In the genomic region with DNA sequence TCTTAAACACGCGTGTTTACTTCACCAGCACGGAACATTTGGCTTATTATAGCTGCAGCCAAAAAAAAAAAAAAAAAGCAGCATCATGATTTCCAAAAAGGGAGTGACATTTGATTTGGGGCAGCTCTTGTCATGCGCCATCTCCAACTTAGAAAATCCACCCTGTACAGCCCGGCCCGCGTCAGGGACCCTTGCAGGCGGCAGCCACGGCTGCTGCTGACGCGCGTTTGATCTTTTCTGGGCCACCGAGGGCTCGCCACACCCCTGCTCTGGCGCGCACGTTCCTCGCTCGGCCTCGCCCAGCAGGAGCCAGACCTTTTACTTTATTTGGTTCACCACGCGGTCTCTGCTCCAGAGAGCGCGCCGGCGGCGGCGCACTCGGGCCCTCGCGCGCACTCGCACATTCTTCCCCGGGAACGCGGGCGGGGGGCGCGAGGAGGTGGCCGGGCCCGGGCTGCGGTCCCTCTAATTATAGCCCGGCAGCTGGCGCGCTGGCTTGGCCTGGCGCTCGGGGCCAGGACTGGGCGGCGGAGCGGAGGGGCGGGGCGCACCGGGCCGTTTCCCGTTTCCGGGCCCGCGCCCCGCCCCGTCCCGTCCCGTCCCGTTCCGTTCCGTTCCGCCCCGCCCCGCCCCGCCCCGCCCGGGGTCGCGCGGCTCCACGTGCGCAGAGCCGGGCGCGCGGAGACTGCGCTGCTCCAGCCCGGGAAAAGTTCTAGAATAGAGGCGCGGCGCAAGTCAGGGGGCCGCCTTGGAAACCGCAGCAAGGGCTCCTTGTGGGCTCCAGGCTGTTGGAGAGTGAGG, we compare ENCODE assay signal across 1 cellular context.
TF ChIP-seq lines count a peak whose summit lies in the region.

No MANE protein-coding gene starts in this region.

TF ChIP-seq in K562, 482 proteins besides CTCF, POLR2A, EP300 and RAD21 (continued from another document and continues in another):
- TF ChIP-seq, protein P1, sequence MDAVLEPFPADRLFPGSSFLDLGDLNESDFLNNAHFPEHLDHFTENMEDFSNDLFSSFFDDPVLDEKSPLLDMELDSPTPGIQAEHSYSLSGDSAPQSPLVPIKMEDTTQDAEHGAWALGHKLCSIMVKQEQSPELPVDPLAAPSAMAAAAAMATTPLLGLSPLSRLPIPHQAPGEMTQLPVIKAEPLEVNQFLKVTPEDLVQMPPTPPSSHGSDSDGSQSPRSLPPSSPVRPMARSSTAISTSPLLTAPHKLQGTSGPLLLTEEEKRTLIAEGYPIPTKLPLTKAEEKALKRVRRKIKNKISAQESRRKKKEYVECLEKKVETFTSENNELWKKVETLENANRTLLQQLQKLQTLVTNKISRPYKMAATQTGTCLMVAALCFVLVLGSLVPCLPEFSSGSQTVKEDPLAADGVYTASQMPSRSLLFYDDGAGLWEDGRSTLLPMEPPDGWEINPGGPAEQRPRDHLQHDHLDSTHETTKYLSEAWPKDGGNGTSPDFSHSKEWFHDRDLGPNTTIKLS (IDR thresholded peaks at IDR 0.05; ENCODE audit: borderline replicate concordance, low read depth), result peak; percentile 54; the same call in 1 of the 2 replicates
- TF ChIP-seq NEUROD1 (IDR thresholded peaks at IDR 0.05; ENCODE audit: borderline replicate concordance, low read depth, low read length, partially characterized antibody) (peak; percentile 23), MYNN (IDR thresholded peaks at IDR 0.05) (0 out of 2 replicates have a peak, but pooled peaks have one; percentile 25), MYNN (CRISPR knock-in tag; IDR thresholded peaks at IDR 0.05) (no peak), ZFPM2 (CRISPR knock-in tag; IDR thresholded peaks at IDR 0.05) (no peak), BACH1 (tag; IDR thresholded peaks at IDR 0.05) (peak; percentile 37; the same call in 1 of the 2 replicates), ILK (tag; IDR thresholded peaks at IDR 0.05; ENCODE audit: borderline replicate concordance, low read depth) (no peak), TBP (optimal IDR thresholded peaks at IDR 0.05; ENCODE audit: low read depth, low read length) (no peak), MTA3 (IDR thresholded peaks at IDR 0.05; ENCODE audit: borderline replicate concordance) (peak; percentile 79; the same call in 1 of the 2 replicates), ZNF175 (CRISPR knock-in tag; IDR thresholded peaks at IDR 0.05; ENCODE audit: low read depth) (peak; percentile 72), MECOM (CRISPR knock-in tag; IDR thresholded peaks at IDR 0.05) (peak; percentile 80), YY1 (IDR thresholded peaks at IDR 0.05; ENCODE audit: borderline replicate concordance in 1 of 3, control insufficient read depth in 1 of 3, extremely low read depth in 1 of 3, insufficient read depth in 3 of 3, insufficient read length in 1 of 3, insufficient replicate concordance in 2 of 3, low read depth in 1 of 3, low read length in 2 of 3) (peak in 1 of 3 experiments; percentile 33), NRF1 (conservative IDR thresholded peaks at IDR 0.05 in 1 of 2, IDR thresholded peaks at IDR 0.05 in 1 of 2) (peak; percentile 87 to 89), SMARCA4 (IDR thresholded peaks at IDR 0.05) (peak; percentile 41; the same call in 1 of the 2 replicates), NONO (IDR thresholded peaks at IDR 0.05; ENCODE audit: low read depth in 2 of 2, low read length in 1 of 2) (peak; percentile 73 to 82), C11orf30 (IDR thresholded peaks at IDR 0.05; ENCODE audit: low read depth) (peak; percentile 9; the same call in 1 of the 2 replicates), OTX1 (CRISPR knock-in tag; IDR thresholded peaks at IDR 0.05) (peak; percentile 9; the same call in 1 of the 2 replicates), BHLHE40 (IDR thresholded peaks at IDR 0.05; ENCODE audit: low read length) (peak; percentile 93), EWSR1 (IDR thresholded peaks at IDR 0.05; ENCODE audit: borderline replicate concordance, low read depth, partially characterized antibody) (no peak), NR2C2 (CRISPR knock-in tag; IDR thresholded peaks at IDR 0.05) (no peak), NR2C2 (tag; IDR thresholded peaks at IDR 0.05) (peak; percentile 76; the same call in 1 of the 2 replicates), JUN (IDR thresholded peaks at IDR 0.05; ENCODE audit: borderline replicate concordance, low read depth, low read length) (peak; percentile 13; the same call in 1 of the 2 replicates), JUN (CRISPR knock-in tag; IDR thresholded peaks at IDR 0.05; ENCODE audit: borderline replicate concordance) (peak; percentile 89; the same call in 1 of the 2 replicates), ZNF324 (CRISPR knock-in tag; IDR thresholded peaks at IDR 0.05) (no peak), RB1 (IDR thresholded peaks at IDR 0.05; ENCODE audit: low read depth) (peak; percentile 75; the same call in 1 of the 2 replicates), RBM39 (optimal IDR thresholded peaks at IDR 0.05; ENCODE audit: low read depth, low read length) (no peak), ZNF311 (CRISPR knock-in tag; IDR thresholded peaks at IDR 0.05) (0 out of 2 replicates have a peak, but pooled peaks have one; percentile 36), ZNF830 (CRISPR knock-in tag; IDR thresholded peaks at IDR 0.05) (peak; percentile 97), ATF7 (IDR thresholded peaks at IDR 0.05) (peak; percentile 68; the same call in 1 of the 2 replicates), RBM25 (IDR thresholded peaks at IDR 0.05; ENCODE audit: low read depth, low read length, severe bottlenecking) (peak; percentile 8)
- TF ChIP-seq, protein P2, sequence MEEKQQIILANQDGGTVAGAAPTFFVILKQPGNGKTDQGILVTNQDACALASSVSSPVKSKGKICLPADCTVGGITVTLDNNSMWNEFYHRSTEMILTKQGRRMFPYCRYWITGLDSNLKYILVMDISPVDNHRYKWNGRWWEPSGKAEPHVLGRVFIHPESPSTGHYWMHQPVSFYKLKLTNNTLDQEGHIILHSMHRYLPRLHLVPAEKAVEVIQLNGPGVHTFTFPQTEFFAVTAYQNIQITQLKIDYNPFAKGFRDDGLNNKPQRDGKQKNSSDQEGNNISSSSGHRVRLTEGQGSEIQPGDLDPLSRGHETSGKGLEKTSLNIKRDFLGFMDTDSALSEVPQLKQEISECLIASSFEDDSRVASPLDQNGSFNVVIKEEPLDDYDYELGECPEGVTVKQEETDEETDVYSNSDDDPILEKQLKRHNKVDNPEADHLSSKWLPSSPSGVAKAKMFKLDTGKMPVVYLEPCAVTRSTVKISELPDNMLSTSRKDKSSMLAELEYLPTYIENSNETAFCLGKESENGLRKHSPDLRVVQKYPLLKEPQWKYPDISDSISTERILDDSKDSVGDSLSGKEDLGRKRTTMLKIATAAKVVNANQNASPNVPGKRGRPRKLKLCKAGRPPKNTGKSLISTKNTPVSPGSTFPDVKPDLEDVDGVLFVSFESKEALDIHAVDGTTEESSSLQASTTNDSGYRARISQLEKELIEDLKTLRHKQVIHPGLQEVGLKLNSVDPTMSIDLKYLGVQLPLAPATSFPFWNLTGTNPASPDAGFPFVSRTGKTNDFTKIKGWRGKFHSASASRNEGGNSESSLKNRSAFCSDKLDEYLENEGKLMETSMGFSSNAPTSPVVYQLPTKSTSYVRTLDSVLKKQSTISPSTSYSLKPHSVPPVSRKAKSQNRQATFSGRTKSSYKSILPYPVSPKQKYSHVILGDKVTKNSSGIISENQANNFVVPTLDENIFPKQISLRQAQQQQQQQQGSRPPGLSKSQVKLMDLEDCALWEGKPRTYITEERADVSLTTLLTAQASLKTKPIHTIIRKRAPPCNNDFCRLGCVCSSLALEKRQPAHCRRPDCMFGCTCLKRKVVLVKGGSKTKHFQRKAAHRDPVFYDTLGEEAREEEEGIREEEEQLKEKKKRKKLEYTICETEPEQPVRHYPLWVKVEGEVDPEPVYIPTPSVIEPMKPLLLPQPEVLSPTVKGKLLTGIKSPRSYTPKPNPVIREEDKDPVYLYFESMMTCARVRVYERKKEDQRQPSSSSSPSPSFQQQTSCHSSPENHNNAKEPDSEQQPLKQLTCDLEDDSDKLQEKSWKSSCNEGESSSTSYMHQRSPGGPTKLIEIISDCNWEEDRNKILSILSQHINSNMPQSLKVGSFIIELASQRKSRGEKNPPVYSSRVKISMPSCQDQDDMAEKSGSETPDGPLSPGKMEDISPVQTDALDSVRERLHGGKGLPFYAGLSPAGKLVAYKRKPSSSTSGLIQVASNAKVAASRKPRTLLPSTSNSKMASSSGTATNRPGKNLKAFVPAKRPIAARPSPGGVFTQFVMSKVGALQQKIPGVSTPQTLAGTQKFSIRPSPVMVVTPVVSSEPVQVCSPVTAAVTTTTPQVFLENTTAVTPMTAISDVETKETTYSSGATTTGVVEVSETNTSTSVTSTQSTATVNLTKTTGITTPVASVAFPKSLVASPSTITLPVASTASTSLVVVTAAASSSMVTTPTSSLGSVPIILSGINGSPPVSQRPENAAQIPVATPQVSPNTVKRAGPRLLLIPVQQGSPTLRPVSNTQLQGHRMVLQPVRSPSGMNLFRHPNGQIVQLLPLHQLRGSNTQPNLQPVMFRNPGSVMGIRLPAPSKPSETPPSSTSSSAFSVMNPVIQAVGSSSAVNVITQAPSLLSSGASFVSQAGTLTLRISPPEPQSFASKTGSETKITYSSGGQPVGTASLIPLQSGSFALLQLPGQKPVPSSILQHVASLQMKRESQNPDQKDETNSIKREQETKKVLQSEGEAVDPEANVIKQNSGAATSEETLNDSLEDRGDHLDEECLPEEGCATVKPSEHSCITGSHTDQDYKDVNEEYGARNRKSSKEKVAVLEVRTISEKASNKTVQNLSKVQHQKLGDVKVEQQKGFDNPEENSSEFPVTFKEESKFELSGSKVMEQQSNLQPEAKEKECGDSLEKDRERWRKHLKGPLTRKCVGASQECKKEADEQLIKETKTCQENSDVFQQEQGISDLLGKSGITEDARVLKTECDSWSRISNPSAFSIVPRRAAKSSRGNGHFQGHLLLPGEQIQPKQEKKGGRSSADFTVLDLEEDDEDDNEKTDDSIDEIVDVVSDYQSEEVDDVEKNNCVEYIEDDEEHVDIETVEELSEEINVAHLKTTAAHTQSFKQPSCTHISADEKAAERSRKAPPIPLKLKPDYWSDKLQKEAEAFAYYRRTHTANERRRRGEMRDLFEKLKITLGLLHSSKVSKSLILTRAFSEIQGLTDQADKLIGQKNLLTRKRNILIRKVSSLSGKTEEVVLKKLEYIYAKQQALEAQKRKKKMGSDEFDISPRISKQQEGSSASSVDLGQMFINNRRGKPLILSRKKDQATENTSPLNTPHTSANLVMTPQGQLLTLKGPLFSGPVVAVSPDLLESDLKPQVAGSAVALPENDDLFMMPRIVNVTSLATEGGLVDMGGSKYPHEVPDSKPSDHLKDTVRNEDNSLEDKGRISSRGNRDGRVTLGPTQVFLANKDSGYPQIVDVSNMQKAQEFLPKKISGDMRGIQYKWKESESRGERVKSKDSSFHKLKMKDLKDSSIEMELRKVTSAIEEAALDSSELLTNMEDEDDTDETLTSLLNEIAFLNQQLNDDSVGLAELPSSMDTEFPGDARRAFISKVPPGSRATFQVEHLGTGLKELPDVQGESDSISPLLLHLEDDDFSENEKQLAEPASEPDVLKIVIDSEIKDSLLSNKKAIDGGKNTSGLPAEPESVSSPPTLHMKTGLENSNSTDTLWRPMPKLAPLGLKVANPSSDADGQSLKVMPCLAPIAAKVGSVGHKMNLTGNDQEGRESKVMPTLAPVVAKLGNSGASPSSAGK (IDR thresholded peaks at IDR 0.05), result peak; percentile 99
- TF ChIP-seq, protein P3, sequence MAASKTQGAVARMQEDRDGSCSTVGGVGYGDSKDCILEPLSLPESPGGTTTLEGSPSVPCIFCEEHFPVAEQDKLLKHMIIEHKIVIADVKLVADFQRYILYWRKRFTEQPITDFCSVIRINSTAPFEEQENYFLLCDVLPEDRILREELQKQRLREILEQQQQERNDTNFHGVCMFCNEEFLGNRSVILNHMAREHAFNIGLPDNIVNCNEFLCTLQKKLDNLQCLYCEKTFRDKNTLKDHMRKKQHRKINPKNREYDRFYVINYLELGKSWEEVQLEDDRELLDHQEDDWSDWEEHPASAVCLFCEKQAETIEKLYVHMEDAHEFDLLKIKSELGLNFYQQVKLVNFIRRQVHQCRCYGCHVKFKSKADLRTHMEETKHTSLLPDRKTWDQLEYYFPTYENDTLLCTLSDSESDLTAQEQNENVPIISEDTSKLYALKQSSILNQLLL (CRISPR knock-in tag; IDR thresholded peaks at IDR 0.05; ENCODE audit: borderline replicate concordance), result no peak
- TF ChIP-seq, protein P4, sequence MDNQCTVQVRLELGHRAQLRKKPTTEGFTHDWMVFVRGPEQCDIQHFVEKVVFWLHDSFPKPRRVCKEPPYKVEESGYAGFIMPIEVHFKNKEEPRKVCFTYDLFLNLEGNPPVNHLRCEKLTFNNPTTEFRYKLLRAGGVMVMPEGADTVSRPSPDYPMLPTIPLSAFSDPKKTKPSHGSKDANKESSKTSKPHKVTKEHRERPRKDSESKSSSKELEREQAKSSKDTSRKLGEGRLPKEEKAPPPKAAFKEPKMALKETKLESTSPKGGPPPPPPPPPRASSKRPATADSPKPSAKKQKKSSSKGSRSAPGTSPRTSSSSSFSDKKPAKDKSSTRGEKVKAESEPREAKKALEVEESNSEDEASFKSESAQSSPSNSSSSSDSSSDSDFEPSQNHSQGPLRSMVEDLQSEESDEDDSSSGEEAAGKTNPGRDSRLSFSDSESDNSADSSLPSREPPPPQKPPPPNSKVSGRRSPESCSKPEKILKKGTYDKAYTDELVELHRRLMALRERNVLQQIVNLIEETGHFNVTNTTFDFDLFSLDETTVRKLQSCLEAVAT (IDR thresholded peaks at IDR 0.05), result peak; percentile 76; a peak in 2 of 4 replicates
- TF ChIP-seq, protein P5, sequence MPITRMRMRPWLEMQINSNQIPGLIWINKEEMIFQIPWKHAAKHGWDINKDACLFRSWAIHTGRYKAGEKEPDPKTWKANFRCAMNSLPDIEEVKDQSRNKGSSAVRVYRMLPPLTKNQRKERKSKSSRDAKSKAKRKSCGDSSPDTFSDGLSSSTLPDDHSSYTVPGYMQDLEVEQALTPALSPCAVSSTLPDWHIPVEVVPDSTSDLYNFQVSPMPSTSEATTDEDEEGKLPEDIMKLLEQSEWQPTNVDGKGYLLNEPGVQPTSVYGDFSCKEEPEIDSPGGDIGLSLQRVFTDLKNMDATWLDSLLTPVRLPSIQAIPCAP (CRISPR knock-in tag; IDR thresholded peaks at IDR 0.05; ENCODE audit: borderline replicate concordance), result no peak
- TF ChIP-seq, protein P6, sequence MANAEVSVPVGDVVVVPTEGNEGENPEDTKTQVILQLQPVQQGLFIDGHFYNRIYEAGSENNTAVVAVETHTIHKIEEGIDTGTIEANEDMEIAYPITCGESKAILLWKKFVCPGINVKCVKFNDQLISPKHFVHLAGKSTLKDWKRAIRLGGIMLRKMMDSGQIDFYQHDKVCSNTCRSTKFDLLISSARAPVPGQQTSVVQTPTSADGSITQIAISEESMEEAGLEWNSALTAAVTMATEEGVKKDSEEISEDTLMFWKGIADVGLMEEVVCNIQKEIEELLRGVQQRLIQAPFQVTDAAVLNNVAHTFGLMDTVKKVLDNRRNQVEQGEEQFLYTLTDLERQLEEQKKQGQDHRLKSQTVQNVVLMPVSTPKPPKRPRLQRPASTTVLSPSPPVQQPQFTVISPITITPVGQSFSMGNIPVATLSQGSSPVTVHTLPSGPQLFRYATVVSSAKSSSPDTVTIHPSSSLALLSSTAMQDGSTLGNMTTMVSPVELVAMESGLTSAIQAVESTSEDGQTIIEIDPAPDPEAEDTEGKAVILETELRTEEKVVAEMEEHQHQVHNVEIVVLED (CRISPR knock-in tag; IDR thresholded peaks at IDR 0.05), result peak; percentile 38; the same call in 1 of the 2 replicates
- TF ChIP-seq, protein P7, sequence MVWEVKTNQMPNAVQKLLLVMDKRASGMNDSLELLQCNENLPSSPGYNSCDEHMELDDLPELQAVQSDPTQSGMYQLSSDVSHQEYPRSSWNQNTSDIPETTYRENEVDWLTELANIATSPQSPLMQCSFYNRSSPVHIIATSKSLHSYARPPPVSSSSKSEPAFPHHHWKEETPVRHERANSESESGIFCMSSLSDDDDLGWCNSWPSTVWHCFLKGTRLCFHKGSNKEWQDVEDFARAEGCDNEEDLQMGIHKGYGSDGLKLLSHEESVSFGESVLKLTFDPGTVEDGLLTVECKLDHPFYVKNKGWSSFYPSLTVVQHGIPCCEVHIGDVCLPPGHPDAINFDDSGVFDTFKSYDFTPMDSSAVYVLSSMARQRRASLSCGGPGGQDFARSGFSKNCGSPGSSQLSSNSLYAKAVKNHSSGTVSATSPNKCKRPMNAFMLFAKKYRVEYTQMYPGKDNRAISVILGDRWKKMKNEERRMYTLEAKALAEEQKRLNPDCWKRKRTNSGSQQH (CRISPR knock-in tag; IDR thresholded peaks at IDR 0.05), result no peak
